ENCODE assay signal across 18 cellular contexts in genomic region chr11:133058501-133058900, GRCh38.
DNase-seq lines count a peak whose midpoint lies in the region; ATAC-seq and TF ChIP-seq lines count a peak whose summit lies in the region.
"Had no signal": no experiment of that assay in that cellular context is flagged by ENCODE, and none has a peak within 500 bp of the region (broad histone marks: within the 10 kb centered on the region; RNA-seq: fewer than 3 reads in every experiment).

No MANE protein-coding gene starts in this region.

- no peaks in the 10 kb centered on the region for H3K36me3 Mint-ChIP-seq in endodermal cell (ENCODE audit: low read depth)
- H3K36me3 Mint-ChIP-seq: CD4-positive, CD25-positive, alpha-beta regulatory T cell; CD8-positive, alpha-beta memory T cell; IgD-negative memory B cell had no signal

- H3K79me2 ChIP-seq in mesendoderm (ENCODE audit: control insufficient read depth, insufficient read depth, low read length): no peaks in the 10 kb centered on the region

- no peak overlapping the region for H3K4me3 Mint-ChIP-seq in endodermal cell
- H3K4me3 Mint-ChIP-seq: B cell; CD4-positive, CD25-positive, alpha-beta regulatory T cell; CD8-positive, alpha-beta memory T cell; IgD-negative memory B cell had no signal

- H3K56ac ChIP-seq in mesendoderm (ENCODE audit: low read length): no peak overlapping the region

- H3K9me3 ChIP-seq in endodermal cell (ENCODE audit: control insufficient read depth, low read length): no peaks in the 10 kb centered on the region

- H3K9me3 Mint-ChIP-seq in endodermal cell: no peaks in the 10 kb centered on the region

- H3K23ac ChIP-seq in mesendoderm (ENCODE audit: low read length): no peak overlapping the region

- H3K4me3 ChIP-seq in H7 (ENCODE audit: insufficient read depth, low read depth, low read length): no peak overlapping the region
- H3K4me3 ChIP-seq in endodermal cell (ENCODE audit: low read length): no peak overlapping the region
- H3K4me3 ChIP-seq in mesendoderm (ENCODE audit: low read length): no peak overlapping the region
- H3K4me3 ChIP-seq: BLaER1 treated with 17β-estradiol and CSF1 and Interleukin-3, amounts not matched to agents 10 nM and 100 nM had no signal

- 60 to 76% methylated on average over 2 to 8 of the region's 8 CpGs for WGBS in endodermal cell (ENCODE audit: insufficient coverage in 1 of 2, insufficient read length in 1 of 2), 2 experiments
- WGBS in mesendoderm (ENCODE audit: extremely low coverage, insufficient coverage, low lambda C conversion rate): no CpG with 5 or more reads among the region's 8 CpGs

- H3K4me1 ChIP-seq in endodermal cell (ENCODE audit: control insufficient read depth, insufficient read depth, low read length) (peaks cover 8% of the 10 kb centered on the region), mesendoderm (ENCODE audit: control insufficient read depth, low read depth, low read length) (peaks cover 5% of the 10 kb centered on the region)
- H3K4me1 ChIP-seq: Caco-2 had no signal

- H3K36me3 ChIP-seq in H7 (replicated peaks; ENCODE audit: control insufficient read depth, insufficient read depth, low read length): no peaks in the 10 kb centered on the region
- H3K36me3 ChIP-seq in endodermal cell (ENCODE audit: control insufficient read depth, insufficient read depth, low read length): no peaks in the 10 kb centered on the region
- no peaks in the 10 kb centered on the region for H3K36me3 ChIP-seq in mesendoderm (ENCODE audit: control insufficient read depth, insufficient read depth, low read length)
- H3K36me3 ChIP-seq: BLaER1 treated with 17β-estradiol and CSF1 and Interleukin-3, amounts not matched to agents 10 nM and 100 nM had no signal

- peaks cover 17% of the 10 kb centered on the region for H3K4me1 Mint-ChIP-seq in endodermal cell
- H3K4me1 Mint-ChIP-seq: B cell; CD4-positive, CD25-positive, alpha-beta regulatory T cell; CD8-positive, alpha-beta memory T cell; IgD-negative memory B cell had no signal

- no peak overlapping the region for H4K8ac ChIP-seq in mesendoderm (ENCODE audit: low read depth, low read length)

- H2BK120ac ChIP-seq in mesendoderm (ENCODE audit: low read depth, low read length): no peak overlapping the region

- no peak overlapping the region for H4K5ac ChIP-seq in mesendoderm (ENCODE audit: low read length)

- H3K4ac ChIP-seq in mesendoderm (ENCODE audit: low read depth, low read length): no peak overlapping the region

- H3K27me3 ChIP-seq in H7 (ENCODE audit: control insufficient read depth, insufficient read depth, low read length) (no peaks in the 10 kb centered on the region; the same call in 1 of the 2 replicates), endodermal cell (ENCODE audit: control insufficient read depth, insufficient read depth, low read length, poor library complexity, severe bottlenecking) (peaks cover 33% of the 10 kb centered on the region), mesendoderm (ENCODE audit: insufficient read depth, low read length, poor library complexity) (no peaks in the 10 kb centered on the region)

- peak overlapping the region; percentile 69 for H3K27ac ChIP-seq in VCaP
- no peak overlapping the region for H3K27ac ChIP-seq in endodermal cell (ENCODE audit: low read depth, low read length)
- peak overlapping the region; percentile 4 for H3K27ac ChIP-seq in mesendoderm (ENCODE audit: low read depth, low read length)
- H3K27ac ChIP-seq: BLaER1 treated with 17β-estradiol and CSF1 and Interleukin-3, amounts not matched to agents 10 nM and 100 nM; HL-60 had no signal

- no peak overlapping the region for H2BK15ac ChIP-seq in mesendoderm (replicated peaks; ENCODE audit: low read depth)

- H2BK5ac ChIP-seq in mesendoderm (ENCODE audit: low read length): no peak overlapping the region

- H3K9ac ChIP-seq in endodermal cell (ENCODE audit: extremely low read depth, low read length, poor library complexity, severe bottlenecking) (no peak overlapping the region), mesendoderm (ENCODE audit: low read length) (no peak overlapping the region)
- H3K9ac ChIP-seq: BLaER1 treated with 17β-estradiol and CSF1 and Interleukin-3, amounts not matched to agents 10 nM and 100 nM had no signal

- no peak overlapping the region for H2AK5ac ChIP-seq in mesendoderm (ENCODE audit: low read length)

- TF ChIP-seq CTCF in VCaP (conservative IDR thresholded peaks at IDR 0.05) (peak; percentile 45), endodermal cell (conservative IDR thresholded peaks at IDR 0.05) (peak; percentile 64)

- H3K4me2 ChIP-seq in mesendoderm (ENCODE audit: low read length): no peak overlapping the region
- H3K4me2 ChIP-seq: BLaER1 treated with 17β-estradiol and CSF1 and Interleukin-3, amounts not matched to agents 10 nM and 100 nM had no signal

- H3K18ac ChIP-seq in mesendoderm (ENCODE audit: low read length): no peak overlapping the region

- no peak overlapping the region for H3K27ac Mint-ChIP-seq in endodermal cell
- H3K27ac Mint-ChIP-seq: B cell; CD4-positive, CD25-positive, alpha-beta regulatory T cell; CD8-positive, alpha-beta memory T cell; IgD-negative memory B cell had no signal

- DNase-seq in H7: peak; percentile 47
- peak; percentile 71 for DNase-seq in endodermal cell
- DNase-seq in mesendoderm: peak; percentile 47
- no peak for DNase-seq in NCI-H2171 (lab: John Stamatoyannopoulos, UW)
- DNase-seq in SK-N-DZ (ENCODE audit: low spot score): no peak
- DNase-seq: Caco-2; CD4-positive, CD25-positive, alpha-beta regulatory T cell; CD8-positive, alpha-beta memory T cell; GOT3; HCEC 1CT; KBM-7 had no signal

- ATAC-seq in HG02610 (IDR thresholded peaks at IDR 0.05; ENCODE audit: unreplicated experiment): no peak
- no peak for ATAC-seq in GM21825 (IDR thresholded peaks at IDR 0.05; ENCODE audit: unreplicated experiment)

- H3K79me1 ChIP-seq in mesendoderm (ENCODE audit: low read length): no peaks in the 10 kb centered on the region

- peaks cover 33% of the 10 kb centered on the region for H3K27me3 Mint-ChIP-seq in endodermal cell (ENCODE audit: insufficient read depth)
- H3K27me3 Mint-ChIP-seq: CD4-positive, CD25-positive, alpha-beta regulatory T cell; IgD-negative memory B cell had no signal

Comparison
In these comparisons a context has a peak if more than half of its experiments do, and no peak if none do; other contexts are left out.
1. DNase-seq: peak in H7 (single experiment), endodermal cell (single experiment) and mesendoderm (single experiment); none in NCI-H2171 (single experiment) and SK-N-DZ (single experiment).